ENCODE assay signal across 7 cellular contexts in genomic region chr5:131416729-131417128, GRCh38.
DNase-seq lines count a peak whose midpoint lies in the region; ATAC-seq lines count a peak whose summit lies in the region.

No MANE protein-coding gene starts in this region.

- peaks cover 19% of the 10 kb centered on the region for H3K36me3 Mint-ChIP-seq in effector memory CD8-positive, alpha-beta T cell (ENCODE audit: insufficient read depth)

- H3K4me3 Mint-ChIP-seq in effector memory CD8-positive, alpha-beta T cell: peak overlapping the region; percentile 29 to 36

- peak overlapping the region; percentile 88 to 93 for H3K27ac Mint-ChIP-seq in effector memory CD8-positive, alpha-beta T cell

- DNase-seq in effector memory CD8-positive, alpha-beta T cell: no peak
- DNase-seq in AG20443 (ENCODE audit: low spot score) (no peak), NCI-H1436 treated with DMSO at 0.1 percent for 48 hours (lab: John Stamatoyannopoulos, UW) (no peak), HT-29 (ENCODE audit: low spot score) (no peak)

- ATAC-seq in GM18867 (IDR thresholded peaks at IDR 0.05; ENCODE audit: unreplicated experiment) (peak; percentile 92), GM21515 (IDR thresholded peaks at IDR 0.05; ENCODE audit: unreplicated experiment) (peak; percentile 71), HG03196 (IDR thresholded peaks at IDR 0.05; ENCODE audit: unreplicated experiment) (peak; percentile 70)
- no peak for ATAC-seq in effector memory CD8-positive, alpha-beta T cell (replicated peaks)

- no peaks in the 10 kb centered on the region for H3K9me3 Mint-ChIP-seq in effector memory CD8-positive, alpha-beta T cell

- no peaks in the 10 kb centered on the region for H3K27me3 Mint-ChIP-seq in effector memory CD8-positive, alpha-beta T cell

- peaks cover 19 to 35% of the 10 kb centered on the region in 2 donors for H3K4me1 Mint-ChIP-seq in effector memory CD8-positive, alpha-beta T cell (ENCODE audit: low read depth in 2 of 2)
